Comparison of ENCODE assay signal across 1 cellular context in genomic region chr6:43954311-43955131, GRCh38.
TF ChIP-seq lines count a peak whose summit lies in the region.

No MANE protein-coding gene starts in this region.

TF ChIP-seq in HepG2, 621 proteins besides CTCF, POLR2A, EP300 and RAD21 (continued from another document and continues in another):
- TF ChIP-seq HNF1A (IDR thresholded peaks at IDR 0.05; ENCODE audit: low read depth) (peak; percentile 25; the same call in 1 of the 2 replicates), HNF1A (CRISPR knock-in tag; IDR thresholded peaks at IDR 0.05; ENCODE audit: borderline replicate concordance) (peak; percentile 54; the same call in 1 of the 2 replicates), PRMT3 (CRISPR knock-in tag; IDR thresholded peaks at IDR 0.05; ENCODE audit: borderline replicate concordance, low read depth) (no peak), ZZZ3 (CRISPR knock-in tag; IDR thresholded peaks at IDR 0.05; ENCODE audit: borderline replicate concordance) (peak; percentile 92), BCL3 (CRISPR knock-in tag; IDR thresholded peaks at IDR 0.05) (peak; percentile 29), HMGXB4 (CRISPR knock-in tag; IDR thresholded peaks at IDR 0.05; ENCODE audit: borderline replicate concordance in 1 of 2, low read depth in 1 of 2) (peak in 1 of 2 experiments; percentile 75; a peak in 2 of 4 replicates), ARHGAP35 (CRISPR knock-in tag; IDR thresholded peaks at IDR 0.05; ENCODE audit: borderline replicate concordance) (peak; percentile 29; the same call in 1 of the 2 replicates), ZMYM3 (CRISPR knock-in tag; IDR thresholded peaks at IDR 0.05) (peak; percentile 76), ZNF710 (CRISPR knock-in tag; IDR thresholded peaks at IDR 0.05; ENCODE audit: borderline replicate concordance) (peak; percentile 62; the same call in 1 of the 2 replicates), THAP11 (CRISPR knock-in tag; IDR thresholded peaks at IDR 0.05) (no peak), ZNF317 (CRISPR knock-in tag; IDR thresholded peaks at IDR 0.05) (peak; percentile 83; the same call in 1 of the 2 replicates), HNRNPL (IDR thresholded peaks at IDR 0.05; ENCODE audit: low read depth, low read length) (peak; percentile 97), JUND (CRISPR knock-in tag; IDR thresholded peaks at IDR 0.05) (no peak), GABPB1 (CRISPR knock-in tag; IDR thresholded peaks at IDR 0.05) (0 out of 2 replicates have a peak, but pooled peaks have one; percentile 3), TBX2 (CRISPR knock-in tag; IDR thresholded peaks at IDR 0.05; ENCODE audit: borderline replicate concordance) (peak; percentile 26; the same call in 1 of the 2 replicates), ZNF740 (CRISPR knock-in tag; IDR thresholded peaks at IDR 0.05) (no peak), SALL1 (CRISPR knock-in tag; IDR thresholded peaks at IDR 0.05) (peak; percentile 78), HMG20A (CRISPR knock-in tag; IDR thresholded peaks at IDR 0.05; ENCODE audit: borderline replicate concordance) (peak; percentile 42; the same call in 1 of the 2 replicates), GMEB2 (CRISPR knock-in tag; IDR thresholded peaks at IDR 0.05; ENCODE audit: low read depth) (no peak), ZNF503 (CRISPR knock-in tag; IDR thresholded peaks at IDR 0.05) (no peak), ZNF572 (CRISPR knock-in tag; IDR thresholded peaks at IDR 0.05) (peak; percentile 19; the same call in 1 of the 2 replicates), PAXIP1 (CRISPR knock-in tag; conservative IDR thresholded peaks at IDR 0.05) (peak; percentile 83), ZMAT3 (CRISPR knock-in tag; conservative IDR thresholded peaks at IDR 0.05) (peak; percentile 55; the same call in 1 of the 2 replicates), JUN (CRISPR knock-in tag; IDR thresholded peaks at IDR 0.05) (peak; percentile 59; the same call in 1 of the 2 replicates), RARA (CRISPR knock-in tag; IDR thresholded peaks at IDR 0.05) (peak; percentile 87), ZNF441 (CRISPR knock-in tag; IDR thresholded peaks at IDR 0.05; ENCODE audit: borderline replicate concordance) (no peak), ZNF543 (CRISPR knock-in tag; IDR thresholded peaks at IDR 0.05) (peak; percentile 87), NR2F6 (IDR thresholded peaks at IDR 0.05) (peak; percentile 42; the same call in 1 of the 2 replicates), NR2F6 (CRISPR knock-in tag; IDR thresholded peaks at IDR 0.05) (peak; percentile 89), ZBTB2 (CRISPR knock-in tag; IDR thresholded peaks at IDR 0.05; ENCODE audit: low read depth) (no peak), ZNF569 (CRISPR knock-in tag; IDR thresholded peaks at IDR 0.05; ENCODE audit: borderline replicate concordance) (no peak), ZNF616 (CRISPR knock-in tag; IDR thresholded peaks at IDR 0.05; ENCODE audit: low read depth) (peak; percentile 63; the same call in 1 of the 2 replicates), TCF12 (IDR thresholded peaks at IDR 0.05) (no peak), TCF12 (CRISPR knock-in tag; IDR thresholded peaks at IDR 0.05) (no peak; the same call in 1 of the 2 replicates), SAP130 (CRISPR knock-in tag; IDR thresholded peaks at IDR 0.05; ENCODE audit: low read depth) (peak; percentile 87), RELA (CRISPR knock-in tag; IDR thresholded peaks at IDR 0.05) (no peak), TARDBP (CRISPR knock-in tag; IDR thresholded peaks at IDR 0.05) (peak; percentile 73; the same call in 1 of the 2 replicates)
